Comparison of ENCODE assay signal across 16 cellular contexts in genomic region chr11:112899235-112899634, GRCh38.
DNase-seq lines count a peak whose midpoint lies in the region; ATAC-seq and TF ChIP-seq lines count a peak whose summit lies in the region.
"Had no signal": no experiment of that assay in that cellular context is flagged by ENCODE, and none has a peak within 500 bp of the region (broad histone marks: within the 10 kb centered on the region; RNA-seq: fewer than 3 reads in every experiment).

No MANE protein-coding gene starts in this region.

- no peaks in the 10 kb centered on the region for H3K27me3 ChIP-seq in heart left ventricle
- no peaks in the 10 kb centered on the region for H3K27me3 ChIP-seq in right atrium auricular region
- H3K27me3 ChIP-seq in prostate gland (replicated peaks; ENCODE audit: insufficient read depth): no peaks in the 10 kb centered on the region
- no peaks in the 10 kb centered on the region for H3K27me3 ChIP-seq in testis
- H3K27me3 ChIP-seq: BE2C, BLaER1 had no signal

- H3K27ac ChIP-seq in heart left ventricle (no peak overlapping the region), right atrium auricular region (no peak overlapping the region), prostate gland (no peak overlapping the region), testis (no peak overlapping the region)
- H3K27ac ChIP-seq: BLaER1 had no signal

- DNase-seq in heart left ventricle (peak in 2 of 5 donors; percentile 30 to 42), right atrium auricular region (ENCODE audit: low spot score) (no peak), prostate gland (ENCODE audit: low spot score) (peak; percentile 14), testis (peak; percentile 27), CD1c-positive myeloid dendritic cell (ENCODE audit: extremely low spot score) (no peak)
- DNase-seq: 8988T; ACHN; BE2C; C1 segment of cervical spinal cord; Caco-2; Calu3; CD4-positive, alpha-beta T cell; CD8-positive, alpha-beta T cell; DMS79 treated with DMSO at 0.1 percent for 48 hours; GF-D8 had no signal

- H3K36me3 ChIP-seq in heart left ventricle (no peaks in the 10 kb centered on the region), right atrium auricular region (no peaks in the 10 kb centered on the region), prostate gland (no peaks in the 10 kb centered on the region), testis (ENCODE audit: low read depth, missing control alignments) (no peaks in the 10 kb centered on the region)
- H3K36me3 ChIP-seq: BE2C, BLaER1 had no signal

- H3K9me3 ChIP-seq in heart left ventricle (no peaks in the 10 kb centered on the region), right atrium auricular region (no peaks in the 10 kb centered on the region), prostate gland (no peaks in the 10 kb centered on the region), testis (no peaks in the 10 kb centered on the region)
- H3K9me3 ChIP-seq: BE2C, BLaER1, Caco-2 had no signal

- TF ChIP-seq CTCF in heart left ventricle (IDR thresholded peaks at IDR 0.05): no peak
- no peak for TF ChIP-seq CTCF in right atrium auricular region (IDR thresholded peaks at IDR 0.05)
- no peak for TF ChIP-seq CTCF in prostate gland (IDR thresholded peaks at IDR 0.05)
- no peak for TF ChIP-seq CTCF in testis (IDR thresholded peaks at IDR 0.05)

- intact Hi-C loops in heart left ventricle (cut with DNase I) (no loop called here), prostate gland (cut with DNase I) (no loop called here), testis (cut with DNase I; ENCODE audit: low total_unique reads) (no loop called here)

- ATAC-seq in heart left ventricle: peak in 3 of 4 donors; percentile 41 to 79 (median 76)
- ATAC-seq: CD8-positive, alpha-beta T cell had no signal

- WGBS in heart left ventricle, 4 donors: 58 to 75% (median 67%) methylated on average over 4 of the region's 4 CpGs
- WGBS in prostate gland: 52% methylated on average over 4 of the region's 4 CpGs
- 54 to 58% methylated on average over 4 of the region's 4 CpGs for WGBS in testis, 2 donors

- H3K4me3 ChIP-seq in heart left ventricle (no peak overlapping the region), right atrium auricular region (no peak overlapping the region), prostate gland (no peak overlapping the region), testis (no peak overlapping the region)
- H3K4me3 ChIP-seq: BLaER1 had no signal

- no peak for TF ChIP-seq POLR2A in heart left ventricle (IDR thresholded peaks at IDR 0.05)
- TF ChIP-seq POLR2A in prostate gland (IDR thresholded peaks at IDR 0.05): no peak
- no peak for TF ChIP-seq POLR2A in testis (IDR thresholded peaks at IDR 0.05)

- peaks cover 0 to 18% (median 6%) of the 10 kb centered on the region in 12 donors for H3K4me1 ChIP-seq in heart left ventricle
- H3K4me1 ChIP-seq in right atrium auricular region: peaks cover 0 to 15% of the 10 kb centered on the region in 2 donors
- H3K4me1 ChIP-seq in prostate gland (replicated peaks): no peaks in the 10 kb centered on the region
- no peaks in the 10 kb centered on the region for H3K4me1 ChIP-seq in testis
- H3K4me1 ChIP-seq: Caco-2 had no signal

Comparison
In these comparisons a context has a peak if more than half of its experiments do, and no peak if none do; other contexts are left out.
1. DNase-seq: peak in prostate gland (single experiment) and testis (single experiment); none in right atrium auricular region (single experiment) and CD1c-positive myeloid dendritic cell (single experiment).